9 cellular contexts compared by ENCODE assay signal in genomic region chr21:44086636-44087425, GRCh38. TPM values are rescaled to one million over a fixed set of nuclear protein-coding genes. Genes with fewer than 3 reads are reported as not detected.
A peak's percentile ranks its signal among the peaks of the same experiment; 100 is the strongest.
DNase-seq lines count a peak whose midpoint lies in the region; ATAC-seq, FAIRE-seq and TF ChIP-seq lines count a peak whose summit lies in the region.
"Had no signal": no experiment of that assay in that cellular context is flagged by ENCODE, and none has a peak within 500 bp of the region (broad histone marks: within the 10 kb centered on the region; RNA-seq: fewer than 3 reads in every experiment).

No MANE protein-coding gene starts in this region.

- peaks cover 85 to 91% (median 86%) of the 10 kb centered on the region in 3 donors for H3K4me1 Mint-ChIP-seq in T-cell
- peaks cover 52 to 60% of the 10 kb centered on the region in 2 donors for H3K4me1 Mint-ChIP-seq in stimulated activated naive B cell treated with anti-CD40 and anti-IgM and Interleukin-4, amounts not matched to agents 10 μg/mL and 1 μg/mL and 100 μg/mL, for 72 hours

- no peaks in the 10 kb centered on the region for H3K27me3 ChIP-seq in layer of hippocampus (ENCODE audit: control insufficient read depth, insufficient read depth, low read length)

- peak overlapping the region in 2 of 3 donors; percentile 21 to 86 for H3K4me3 Mint-ChIP-seq in T-cell
- peak overlapping the region in 1 of 2 donors; percentile 3 for H3K4me3 Mint-ChIP-seq in stimulated activated naive B cell treated with anti-CD40 and anti-IgM and Interleukin-4, amounts not matched to agents 10 μg/mL and 1 μg/mL and 100 μg/mL, for 72 hours

- H3K36me3 Mint-ChIP-seq in T-cell, result peaks cover 61% of the 10 kb centered on the region
- peaks cover 59 to 70% of the 10 kb centered on the region in 2 donors for H3K36me3 Mint-ChIP-seq in stimulated activated naive B cell treated with anti-CD40 and anti-IgM and Interleukin-4, amounts not matched to agents 10 μg/mL and 1 μg/mL and 100 μg/mL, for 72 hours

- CTCF ChIA-PET in T-cell (lab: Charles Lee), result interaction anchor here in 1 of 2 donors (4.5 kb wide), 1 partner anchor 21 kb away, joined by 22 read pairs; no protein-coding TSS in a partner anchor

- POLR2A ChIA-PET in T-cell (lab: Charles Lee), result interaction anchor here in 1 of 2 donors (0.6 kb wide), 1 partner anchor 12 kb away, joined by 3 read pairs; no protein-coding TSS in a partner anchor

- H3K27me3 Mint-ChIP-seq in T-cell, result no peaks in the 10 kb centered on the region
- no peaks in the 10 kb centered on the region for H3K27me3 Mint-ChIP-seq in stimulated activated naive B cell treated with anti-CD40 and anti-IgM and Interleukin-4, amounts not matched to agents 10 μg/mL and 1 μg/mL and 100 μg/mL, for 72 hours

- TF ChIP-seq CTCF in D721Med (IDR thresholded peaks at IDR 0.05; ENCODE audit: insufficient read depth, missing control alignments), result no peak

- DNase-seq in T-cell (peak in 2 of 34 experiments; percentile 3 to 4), D721Med (ENCODE audit: insufficient read length, low spot score) (no peak)
- DNase-seq in stimulated activated naive B cell treated with anti-CD40 and anti-IgM and Interleukin-4, amounts not matched to agents 10 μg/mL and 1 μg/mL and 100 μg/mL, for 72 hours, result no peak
- no peak for DNase-seq in stimulated activated CD4-positive, alpha-beta T cell treated with anti-CD3 and anti-CD28 coated beads, Interleukin-1b, Interleukin-23, amount 100 ng/mL, for 48 hours
- DNase-seq: NCI-H1092 had no signal

- H3K27ac ChIP-seq in angular gyrus (ENCODE audit: low read depth, low read length), result peak overlapping the region; percentile 100
- H3K27ac ChIP-seq in layer of hippocampus (ENCODE audit: low read depth, low read length), result peak overlapping the region; percentile 99

- no peaks in the 10 kb centered on the region for H3K9me3 Mint-ChIP-seq in T-cell
- no peaks in the 10 kb centered on the region for H3K9me3 Mint-ChIP-seq in stimulated activated naive B cell treated with anti-CD40 and anti-IgM and Interleukin-4, amounts not matched to agents 10 μg/mL and 1 μg/mL and 100 μg/mL, for 72 hours

- ATAC-seq in T-cell (replicated peaks in 1 of 4) (no peak), GM21526 (IDR thresholded peaks at IDR 0.05; ENCODE audit: low FRiP score, unreplicated experiment) (no peak)
- ATAC-seq in stimulated activated naive B cell treated with anti-CD40 and anti-IgM and Interleukin-4, amounts not matched to agents 10 μg/mL and 1 μg/mL and 100 μg/mL, for 72 hours (replicated peaks), result no peak
- ATAC-seq: SK-N-SH treated with all-trans-retinoic acid at 6 μM for 48 hours had no signal

- H3K27ac Mint-ChIP-seq in T-cell, result peak overlapping the region; percentile 95 to 97
- peak overlapping the region; percentile 90 for H3K27ac Mint-ChIP-seq in stimulated activated naive B cell treated with anti-CD40 and anti-IgM and Interleukin-4, amounts not matched to agents 10 μg/mL and 1 μg/mL and 100 μg/mL, for 72 hours

- no peak for FAIRE-seq in D721Med (lab: Jason Lieb, UNC)

RNA-seq across cellular contexts. Expression of gene PWP2, which starts 20.4 kb away (rescaled TPM):
- total RNA-seq in T-cell, result 10 to 100 TPM in 4 of 5 donors, 1 to 10 TPM in 1; 8.9 to 39.3 (median 12.3) TPM

RNA-seq across cellular contexts. Expression of gene GATD3, which starts 46.7 kb away (rescaled TPM):
- total RNA-seq in T-cell, result 10 to 100 TPM; 12.3 to 75.0 (median 21.1) TPM
